Comparison of ENCODE assay signal across 1 cellular context in the genomic region with DNA sequence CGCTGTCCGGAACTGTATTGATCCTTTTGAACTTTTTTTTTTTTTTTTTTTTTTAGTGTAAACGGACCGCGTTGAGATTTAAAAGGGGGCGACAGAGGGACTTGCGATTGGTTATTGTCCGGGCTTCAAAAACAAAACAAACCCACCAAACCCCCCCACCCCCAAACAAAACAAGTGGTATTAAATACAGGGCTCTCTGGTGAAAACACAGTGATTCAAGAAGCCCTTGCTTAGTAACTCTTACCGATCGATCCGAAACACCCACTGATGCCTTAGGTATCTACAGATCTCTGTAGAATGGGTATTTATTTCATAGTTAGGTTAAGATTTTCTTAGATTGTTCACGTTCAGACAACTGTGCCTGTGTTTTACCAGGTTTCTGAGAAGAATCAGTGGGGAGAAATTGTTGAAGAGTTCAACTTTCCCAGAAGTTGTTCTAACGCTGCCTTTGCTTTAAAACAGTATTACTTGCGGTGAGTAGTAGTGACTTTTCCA.
TF ChIP-seq lines count a peak whose summit lies in the region.

No MANE protein-coding gene starts in this region.

TF ChIP-seq in IMR-90, 13 proteins besides CTCF, POLR2A, EP300 and RAD21 (continued from another document):
- TF ChIP-seq, protein P1, sequence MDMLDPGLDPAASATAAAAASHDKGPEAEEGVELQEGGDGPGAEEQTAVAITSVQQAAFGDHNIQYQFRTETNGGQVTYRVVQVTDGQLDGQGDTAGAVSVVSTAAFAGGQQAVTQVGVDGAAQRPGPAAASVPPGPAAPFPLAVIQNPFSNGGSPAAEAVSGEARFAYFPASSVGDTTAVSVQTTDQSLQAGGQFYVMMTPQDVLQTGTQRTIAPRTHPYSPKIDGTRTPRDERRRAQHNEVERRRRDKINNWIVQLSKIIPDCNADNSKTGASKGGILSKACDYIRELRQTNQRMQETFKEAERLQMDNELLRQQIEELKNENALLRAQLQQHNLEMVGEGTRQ (IDR thresholded peaks at IDR 0.05; ENCODE audit: low read depth, low read length): no peak
